Comparison of ENCODE assay signal across 9 cellular contexts in the genomic region with DNA sequence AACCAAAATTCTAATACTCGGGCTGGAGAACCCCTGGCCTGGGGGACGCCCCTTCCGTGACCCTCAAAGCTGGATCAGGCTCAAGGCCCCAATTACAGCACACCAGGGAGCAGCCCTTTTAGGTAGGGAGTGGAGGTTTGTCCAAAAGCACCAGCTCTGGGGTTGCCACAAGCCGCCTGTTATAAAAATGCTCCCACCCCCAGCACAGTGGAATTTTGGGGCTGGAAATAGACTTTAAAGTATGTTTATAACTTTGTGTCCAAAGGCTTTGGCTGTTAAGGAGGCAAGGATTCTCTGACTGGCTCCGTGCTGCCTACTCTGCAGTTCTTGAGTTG. TPM values are rescaled to one million over a fixed set of nuclear protein-coding genes. Genes with fewer than 3 reads are reported as not detected.
A peak's percentile ranks its signal among the peaks of the same experiment; 100 is the strongest.
DNase-seq lines count a peak whose midpoint lies in the region; ATAC-seq and TF ChIP-seq lines count a peak whose summit lies in the region.
"Had no signal": no experiment of that assay in that cellular context is flagged by ENCODE, and none has a peak within 500 bp of the region (broad histone marks: within the 10 kb centered on the region; RNA-seq: fewer than 3 reads in every experiment).

No MANE protein-coding gene starts in this region.

- peaks cover 33% of the 10 kb centered on the region for H3K36me3 Mint-ChIP-seq in T-helper 1 cell treated with Interleukin-12 subunit alpha and Interleukin-12 subunit beta and Interleukin-4 antibody, amounts not matched to agents 30 μg/mL and 1 μg/mL, for 36 hours (ENCODE audit: low read depth)
- H3K36me3 Mint-ChIP-seq in glutamatergic neuron (ENCODE audit: unreplicated experiment): no peaks in the 10 kb centered on the region
- peaks cover 60% of the 10 kb centered on the region for H3K36me3 Mint-ChIP-seq in stimulated activated memory B cell treated with anti-CD40 and anti-IgM and Interleukin-4, amounts not matched to agents 10 μg/mL and 1 μg/mL and 100 μg/mL, for 72 hours

- H3K27ac Mint-ChIP-seq in T-helper 1 cell treated with Interleukin-12 subunit alpha and Interleukin-12 subunit beta and Interleukin-4 antibody, amounts not matched to agents 30 μg/mL and 1 μg/mL, for 36 hours: peak overlapping the region; percentile 92
- H3K27ac Mint-ChIP-seq in glutamatergic neuron (ENCODE audit: unreplicated experiment): peak overlapping the region; percentile 100
- peak overlapping the region; percentile 98 for H3K27ac Mint-ChIP-seq in stimulated activated memory B cell treated with anti-CD40 and anti-IgM and Interleukin-4, amounts not matched to agents 10 μg/mL and 1 μg/mL and 100 μg/mL, for 72 hours

- no peaks in the 10 kb centered on the region for H3K9me3 Mint-ChIP-seq in T-helper 1 cell treated with Interleukin-12 subunit alpha and Interleukin-12 subunit beta and Interleukin-4 antibody, amounts not matched to agents 30 μg/mL and 1 μg/mL, for 36 hours
- H3K9me3 Mint-ChIP-seq in glutamatergic neuron (ENCODE audit: unreplicated experiment): peaks cover 26% of the 10 kb centered on the region
- H3K9me3 Mint-ChIP-seq in stimulated activated memory B cell treated with anti-CD40 and anti-IgM and Interleukin-4, amounts not matched to agents 10 μg/mL and 1 μg/mL and 100 μg/mL, for 72 hours: no peaks in the 10 kb centered on the region

- DNase-seq in T-helper 1 cell: no peak
- no peak for DNase-seq in glutamatergic neuron
- DNase-seq in Kasumi-1 (lab: John Stamatoyannopoulos, UW): no peak
- DNase-seq in stimulated activated CD8-positive, alpha-beta memory T cell treated with anti-CD3 and anti-CD28 coated beads, Interleukin-4, amount 100 ng/mL, for 48 hours: no peak

- peaks cover 15% of the 10 kb centered on the region for H3K4me1 Mint-ChIP-seq in T-helper 1 cell treated with Interleukin-12 subunit alpha and Interleukin-12 subunit beta and Interleukin-4 antibody, amounts not matched to agents 30 μg/mL and 1 μg/mL, for 36 hours (ENCODE audit: low read depth)
- H3K4me1 Mint-ChIP-seq in glutamatergic neuron (ENCODE audit: low read depth, unreplicated experiment): peaks cover 13% of the 10 kb centered on the region
- peaks cover 25% of the 10 kb centered on the region for H3K4me1 Mint-ChIP-seq in stimulated activated memory B cell treated with anti-CD40 and anti-IgM and Interleukin-4, amounts not matched to agents 10 μg/mL and 1 μg/mL and 100 μg/mL, for 72 hours

- peak overlapping the region; percentile 99 for H3K4me3 Mint-ChIP-seq in T-helper 1 cell treated with Interleukin-12 subunit alpha and Interleukin-12 subunit beta and Interleukin-4 antibody, amounts not matched to agents 30 μg/mL and 1 μg/mL, for 36 hours
- H3K4me3 Mint-ChIP-seq in glutamatergic neuron (ENCODE audit: unreplicated experiment): peak overlapping the region; percentile 95
- peak overlapping the region; percentile 99 for H3K4me3 Mint-ChIP-seq in stimulated activated memory B cell treated with anti-CD40 and anti-IgM and Interleukin-4, amounts not matched to agents 10 μg/mL and 1 μg/mL and 100 μg/mL, for 72 hours

- no peaks in the 10 kb centered on the region for H3K27me3 Mint-ChIP-seq in T-helper 1 cell treated with Interleukin-12 subunit alpha and Interleukin-12 subunit beta and Interleukin-4 antibody, amounts not matched to agents 30 μg/mL and 1 μg/mL, for 36 hours (ENCODE audit: low read depth)
- H3K27me3 Mint-ChIP-seq in glutamatergic neuron (ENCODE audit: unreplicated experiment): peaks cover 13% of the 10 kb centered on the region
- H3K27me3 Mint-ChIP-seq in stimulated activated memory B cell treated with anti-CD40 and anti-IgM and Interleukin-4, amounts not matched to agents 10 μg/mL and 1 μg/mL and 100 μg/mL, for 72 hours: no peaks in the 10 kb centered on the region

- peak overlapping the region; percentile 93 for H3K4me3 ChIP-seq in WI38 (ENCODE audit: low read depth, low read length)

- no peak for ATAC-seq in stimulated activated memory B cell treated with anti-CD40 and anti-IgM and Interleukin-4, amounts not matched to agents 10 μg/mL and 1 μg/mL and 100 μg/mL, for 72 hours
- no peak for ATAC-seq in HG02588 (IDR thresholded peaks at IDR 0.05; ENCODE audit: unreplicated experiment)

- TF ChIP-seq CTCF in WI38 (IDR thresholded peaks at IDR 0.05; ENCODE audit: low read depth, low read length) (no peak; the same call in 1 of the 2 replicates), glutamatergic neuron (IDR thresholded peaks at IDR 0.05; ENCODE audit: partially characterized antibody, unreplicated experiment) (peak; percentile 67)

RNA-seq across cellular contexts. Expression of gene GMIP, which starts 0.6 kb away (rescaled TPM):
- total RNA-seq in glutamatergic neuron (ENCODE audit: unreplicated experiment): 204 TPM

RNA-seq across cellular contexts. Expression of gene LPAR2, which starts 16.0 kb away (rescaled TPM):
- 364 TPM for total RNA-seq in glutamatergic neuron (ENCODE audit: unreplicated experiment)

RNA-seq across cellular contexts. Expression of gene ATP13A1, which starts 19.5 kb away (rescaled TPM):
- total RNA-seq in glutamatergic neuron (ENCODE audit: unreplicated experiment): 92.7 TPM

RNA-seq across cellular contexts. Expression of gene ZNF101, which starts 24.6 kb away (rescaled TPM):
- 8.0 TPM for total RNA-seq in glutamatergic neuron (ENCODE audit: unreplicated experiment)

RNA-seq across cellular contexts. Expression of gene PBX4, which starts 25.5 kb away (rescaled TPM):
- 56.1 TPM for total RNA-seq in glutamatergic neuron (ENCODE audit: unreplicated experiment)
- total RNA-seq: dermis microvascular lymphatic vessel endothelial cell had no signal
